ENCODE assay signal across 8 cellular contexts in the genomic region with DNA sequence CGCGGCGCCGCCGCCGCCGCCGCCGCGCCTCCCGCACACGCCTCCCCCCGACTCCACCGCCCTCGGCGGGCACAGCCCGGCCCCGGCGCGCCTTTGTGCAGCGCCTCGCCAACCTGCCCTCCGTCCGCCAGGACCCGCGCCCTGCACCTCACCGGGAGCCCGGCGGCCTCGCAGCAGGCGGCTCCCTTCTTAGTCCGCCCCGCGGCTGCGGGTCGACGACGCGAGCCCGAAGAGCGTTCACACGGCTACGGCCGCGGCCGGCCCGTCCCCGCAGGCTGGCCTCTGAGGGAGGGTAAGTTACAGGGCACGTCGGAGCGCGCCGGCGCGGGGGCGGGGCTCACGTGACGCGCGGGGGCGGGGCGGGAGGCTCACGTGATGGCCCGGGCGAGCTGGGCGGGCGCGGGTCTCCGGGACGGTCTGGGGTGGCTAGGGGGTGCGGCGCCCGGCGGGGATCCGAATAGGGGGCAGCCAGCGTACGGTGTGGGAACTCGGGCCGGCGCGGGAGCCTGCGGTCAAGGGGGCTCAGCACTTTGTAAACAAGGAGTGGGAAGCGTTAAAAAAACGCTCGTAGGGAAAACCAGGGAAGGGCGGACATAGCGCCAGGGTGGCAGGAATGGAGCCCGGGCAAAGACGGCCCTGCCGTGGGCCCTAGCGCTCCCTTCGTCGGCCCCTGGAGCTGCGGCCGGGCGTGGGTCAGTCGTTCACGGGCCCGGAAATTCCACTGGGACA. TPM values are rescaled to one million over a fixed set of nuclear protein-coding genes. Genes with fewer than 3 reads are reported as not detected.
A peak's percentile ranks its signal among the peaks of the same experiment; 100 is the strongest.
DNase-seq lines count a peak whose midpoint lies in the region; ATAC-seq and TF ChIP-seq lines count a peak whose summit lies in the region.

Gene ARHGAP12 (minus strand): TSS at position 301 of the 729 bp plus-strand sequence. CDS start 19,976 bp downstream, outside the sequence.

- peak; percentile 64 for ATAC-seq in GM21619 (IDR thresholded peaks at IDR 0.05; ENCODE audit: unreplicated experiment)
- peak; percentile 74 to 85 for ATAC-seq in activated naive CD4-positive, alpha-beta T cell treated with anti-CD3 and anti-CD28 coated beads, Interleukin-2, amount 50 U/mL, for 72 hours
- peak; percentile 89 for ATAC-seq in omental fat pad (ENCODE audit: low FRiP score)

- DNase-seq in EH (ENCODE audit: low read depth) (peak; percentile 86), KBM-7 (peak; percentile 73), SK-MEL-5 (ENCODE audit: low read depth, low spot score) (peak; percentile 70), glomerular endothelial cell (ENCODE audit: extremely low read depth, low read depth, low spot score) (no peak), omental fat pad (ENCODE audit: low spot score) (peak; percentile 86), superior temporal gyrus (ENCODE audit: extremely low spot score) (peak; percentile 58)
- DNase-seq in activated naive CD4-positive, alpha-beta T cell treated with anti-CD3 and anti-CD28 coated beads, Interleukin-2, amount 50 U/mL, for 72 hours (ENCODE audit: low spot score in 2 of 2) = peak; percentile 81 to 88

- H3K27ac Mint-ChIP-seq in activated naive CD4-positive, alpha-beta T cell treated with anti-CD3 and anti-CD28 coated beads, Interleukin-2, amount 50 U/mL, for 72 hours = peak within 1 kb of the TSS; percentile 72 to 90

- in situ Hi-C loops in KBM-7 (cut with MboI; ENCODE audit: low pct_unique_long_range_greater_than_20kb, low sequenced_read_pairs) (no loop called here), SK-MEL-5 (cut with HindIII; ENCODE audit: low pct_unique_long_range_greater_than_20kb, low sequenced_read_pairs) (no loop called here)

- H3K36me3 Mint-ChIP-seq in activated naive CD4-positive, alpha-beta T cell treated with anti-CD3 and anti-CD28 coated beads, Interleukin-2, amount 50 U/mL, for 72 hours = no peaks in the 10 kb centered on the region

- no peaks in the 10 kb centered on the region for H3K9me3 Mint-ChIP-seq in activated naive CD4-positive, alpha-beta T cell treated with anti-CD3 and anti-CD28 coated beads, Interleukin-2, amount 50 U/mL, for 72 hours

- TF ChIP-seq CTCF in omental fat pad (IDR thresholded peaks at IDR 0.05) = no peak

RNA-seq across cellular contexts. Expression of gene ARHGAP12, which starts in this region (rescaled TPM):
- 54.3 and 58.4 TPM in 2 replicates for total RNA-seq in SK-MEL-5 (2014; rRNA removed; shearing (Covaris generic))
- polyA plus RNA-seq in SK-MEL-5 (2015; cell fraction: cytosol; rRNA removed) = 24.6 and 33.7 TPM in 2 replicates
- polyA plus RNA-seq in SK-MEL-5 (2015; cell fraction: nucleus; rRNA removed) = 84.9 and 95.1 TPM in 2 replicates
- total RNA-seq in activated naive CD4-positive, alpha-beta T cell treated with anti-CD3 and anti-CD28 coated beads, Interleukin-2, amount 50 U/mL, for 72 hours = 1 to 10 TPM; 4.8 to 6.4 TPM
- total RNA-seq in glomerular endothelial cell (20.1 and 24.7 TPM in 2 replicates), omental fat pad (10 to 100 TPM; 20.4 to 47.4 (median 33.1) TPM)
